ENCODE assay signal across 26 cellular contexts in the genomic region with DNA sequence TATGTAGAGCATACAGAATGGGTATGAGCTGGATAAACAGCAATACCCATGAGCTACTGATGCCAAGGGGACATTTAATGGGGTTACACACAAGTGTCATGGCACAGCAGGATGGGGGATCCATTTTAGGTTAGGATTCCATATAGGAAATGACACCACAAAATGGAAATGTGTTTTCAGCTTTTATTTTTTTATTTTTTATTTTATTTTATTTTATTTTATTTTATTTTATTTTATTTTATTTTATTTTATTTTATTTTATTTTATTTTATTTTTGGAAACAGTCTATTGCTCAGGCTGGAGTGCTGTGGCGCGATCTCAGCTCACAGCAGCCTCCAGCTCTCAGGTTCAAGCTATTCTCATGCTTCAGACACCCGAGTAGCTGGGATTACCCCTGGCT. TPM values are rescaled to one million over a fixed set of nuclear protein-coding genes. Genes with fewer than 3 reads are reported as not detected.
"Had no signal": no experiment of that assay in that cellular context is flagged by ENCODE, and none has a peak within 500 bp of the region (broad histone marks: within the 10 kb centered on the region; RNA-seq: fewer than 3 reads in every experiment).

No MANE protein-coding gene starts in this region.

- H3K9me3 Mint-ChIP-seq: dendritic cell treated with granulocyte-macrophage colony-stimulating factor and Interleukin-4, amounts not matched to agents 40 ng/mL and 50 ng/mL, for 4 days; endodermal cell had no signal

- H3K36me3 ChIP-seq: colonic mucosa, esophagus squamous epithelium, gastrocnemius medialis, heart right ventricle, left lung, lower lobe of right lung had no signal

- DNase-seq: colonic mucosa; cortex of kidney; effector CD8-positive, alpha-beta T cell; effector memory CD8-positive, alpha-beta T cell; endodermal cell; erythroblast; esophagus squamous epithelium; foreskin fibroblast; foreskin melanocyte; gastrocnemius medialis; glutamatergic neuron; head of caudate nucleus; heart right ventricle; hippocampal formation; left cardiac atrium; left lung; left ventricle myocardium superior; lower lobe of right lung; mesenchymal stem cell; mucosa of descending colon; naive thymus-derived CD4-positive, alpha-beta T cell had no signal

- H3K27ac Mint-ChIP-seq: dendritic cell treated with granulocyte-macrophage colony-stimulating factor and Interleukin-4, amounts not matched to agents 40 ng/mL and 50 ng/mL, for 4 days; effector memory CD8-positive, alpha-beta T cell; endodermal cell; mesothelial cell of epicardium; naive thymus-derived CD4-positive, alpha-beta T cell had no signal

- H3K27me3 Mint-ChIP-seq: dendritic cell treated with granulocyte-macrophage colony-stimulating factor and Interleukin-4, amounts not matched to agents 40 ng/mL and 50 ng/mL, for 4 days; effector memory CD8-positive, alpha-beta T cell had no signal

- H3K27me3 ChIP-seq: colonic mucosa, esophagus squamous epithelium, gastrocnemius medialis, heart right ventricle, left lung had no signal

- H3K27ac ChIP-seq: colonic mucosa, epithelial cell of prostate, esophagus squamous epithelium, gastrocnemius medialis, heart right ventricle, left lung, lower lobe of right lung had no signal

- H3K4me3 ChIP-seq: colonic mucosa, esophagus squamous epithelium, gastrocnemius medialis, heart right ventricle, left lung, lower lobe of right lung, mucosa of descending colon had no signal

- ATAC-seq: effector memory CD8-positive, alpha-beta T cell; esophagus mucosa; gastrocnemius medialis; heart right ventricle; left cardiac atrium; left lung; left ventricle myocardium superior; lower lobe of right lung; mucosa of descending colon; naive thymus-derived CD4-positive, alpha-beta T cell had no signal

- H3K36me3 Mint-ChIP-seq: mesothelial cell of epicardium; naive thymus-derived CD4-positive, alpha-beta T cell had no signal

- H3K4me1 Mint-ChIP-seq: mesothelial cell of epicardium had no signal

- H3K9me3 ChIP-seq: colonic mucosa, esophagus squamous epithelium, gastrocnemius medialis, heart right ventricle, left lung, lower lobe of right lung, mucosa of descending colon had no signal

- H3K4me1 ChIP-seq: colonic mucosa, esophagus squamous epithelium, gastrocnemius medialis, heart right ventricle, left lung, lower lobe of right lung had no signal

- H3K4me3 Mint-ChIP-seq: dendritic cell treated with granulocyte-macrophage colony-stimulating factor and Interleukin-4, amounts not matched to agents 40 ng/mL and 50 ng/mL, for 4 days; effector memory CD8-positive, alpha-beta T cell; endodermal cell; mesothelial cell of epicardium; naive thymus-derived CD4-positive, alpha-beta T cell had no signal

RNA-seq across cellular contexts. Expression of a gene that starts 11.6 kb away (rescaled TPM):
- total RNA-seq: esophagus mucosa, left ventricle myocardium superior, lung microvascular endothelial cell had no signal
